10 cellular contexts compared by ENCODE assay signal in genomic region chr16:87235810-87236515, GRCh38.
DNase-seq lines count a peak whose midpoint lies in the region; TF ChIP-seq lines count a peak whose summit lies in the region.
"Had no signal": no experiment of that assay in that cellular context is flagged by ENCODE, and none has a peak within 500 bp of the region (broad histone marks: within the 10 kb centered on the region; RNA-seq: fewer than 3 reads in every experiment).

No MANE protein-coding gene starts in this region.

- no peaks in the 10 kb centered on the region for H3K27me3 ChIP-seq in osteoblast (ENCODE audit: insufficient read depth, low read length)

- H3K4me1 Mint-ChIP-seq in activated T-helper 2 cell treated with anti-CD3 and anti-CD28 coated beads, Interferon-gamma antibody, Interleukin-2, Interleukin-4, amounts not matched to agents 10 μg/mL and 5 μg/mL and 100 μg/mL, durations not matched to agents 14 hours and 24 hours and 36 hours (ENCODE audit: low read depth), result peaks cover 39% of the 10 kb centered on the region

- H3K79me2 ChIP-seq in osteoblast (ENCODE audit: insufficient read depth, low read length), result no peaks in the 10 kb centered on the region

- DNase-seq in KG1 (lab: John Stamatoyannopoulos, UW) (peak; percentile 43), osteoblast (ENCODE audit: insufficient read length, low spot score, missing footprints) (no peak), nucleus accumbens (lab: John Stamatoyannopoulos, UW) (no peak), NCI-H526 (lab: John Stamatoyannopoulos, UW) (no peak)
- DNase-seq in activated T-helper 2 cell treated with anti-CD3 and anti-CD28 coated beads, Interferon-gamma antibody, Interleukin-2, Interleukin-4, amounts not matched to agents 10 μg/mL and 5 μg/mL and 100 μg/mL, durations not matched to agents 14 hours and 24 hours and 36 hours (ENCODE audit: low spot score), result peak; percentile 32
- DNase-seq in stimulated activated CD4-positive, alpha-beta T cell treated with anti-CD3 and anti-CD28 coated beads, Interleukin-4, amount 100 ng/mL, for 1 hour, result no peak
- DNase-seq: amygdala, DMS153, NCI-H446 had no signal

- H3K27me3 Mint-ChIP-seq in activated T-helper 2 cell treated with anti-CD3 and anti-CD28 coated beads, Interferon-gamma antibody, Interleukin-2, Interleukin-4, amounts not matched to agents 10 μg/mL and 5 μg/mL and 100 μg/mL, durations not matched to agents 14 hours and 24 hours and 36 hours (ENCODE audit: low read depth), result no peaks in the 10 kb centered on the region

- no peak overlapping the region for H2AFZ ChIP-seq in osteoblast (ENCODE audit: low read length)

- no peaks in the 10 kb centered on the region for H3K36me3 ChIP-seq in osteoblast (ENCODE audit: insufficient read depth, low read length)

- no peak overlapping the region for H3K27ac Mint-ChIP-seq in activated T-helper 2 cell treated with anti-CD3 and anti-CD28 coated beads, Interferon-gamma antibody, Interleukin-2, Interleukin-4, amounts not matched to agents 10 μg/mL and 5 μg/mL and 100 μg/mL, durations not matched to agents 14 hours and 24 hours and 36 hours

- no peak overlapping the region for H3K4me2 ChIP-seq in osteoblast (ENCODE audit: insufficient read depth, low read length)

- H3K4me3 ChIP-seq in osteoblast (ENCODE audit: insufficient read depth, low read length), result no peak overlapping the region

- TF ChIP-seq CTCF in GM12873 (IDR thresholded peaks at IDR 0.05; ENCODE audit: insufficient read depth, low read depth, low read length, missing control alignments) (peak; percentile 3), osteoblast (IDR thresholded peaks at IDR 0.05; ENCODE audit: extremely low read depth, low read depth, low read length) (peak; percentile 11)

- no peaks in the 10 kb centered on the region for H3K36me3 Mint-ChIP-seq in activated T-helper 2 cell treated with anti-CD3 and anti-CD28 coated beads, Interferon-gamma antibody, Interleukin-2, Interleukin-4, amounts not matched to agents 10 μg/mL and 5 μg/mL and 100 μg/mL, durations not matched to agents 14 hours and 24 hours and 36 hours (ENCODE audit: low read depth)

- H3K4me3 Mint-ChIP-seq in activated T-helper 2 cell treated with anti-CD3 and anti-CD28 coated beads, Interferon-gamma antibody, Interleukin-2, Interleukin-4, amounts not matched to agents 10 μg/mL and 5 μg/mL and 100 μg/mL, durations not matched to agents 14 hours and 24 hours and 36 hours (ENCODE audit: low read depth), result peak overlapping the region; percentile 4

- no peak overlapping the region for H3K27ac ChIP-seq in osteoblast (ENCODE audit: low read depth, low read length)

- H4K20me1 ChIP-seq in osteoblast (ENCODE audit: insufficient read depth, low read length), result no peaks in the 10 kb centered on the region

- H3K4me1 ChIP-seq in osteoblast (ENCODE audit: insufficient read depth, low read length), result peaks cover 3% of the 10 kb centered on the region

- intact Hi-C loops in activated T-helper 2 cell treated with anti-CD3 and anti-CD28 coated beads, Interferon-gamma antibody, Interleukin-2, Interleukin-4, amounts not matched to agents 10 μg/mL and 5 μg/mL and 100 μg/mL, durations not matched to agents 14 hours and 24 hours and 36 hours (cut with micrococcal nuclease), result no loop called here

- H3K9me3 ChIP-seq in osteoblast (ENCODE audit: low read depth, low read length), result peaks cover 5% of the 10 kb centered on the region

- H3K9me3 Mint-ChIP-seq in activated T-helper 2 cell treated with anti-CD3 and anti-CD28 coated beads, Interferon-gamma antibody, Interleukin-2, Interleukin-4, amounts not matched to agents 10 μg/mL and 5 μg/mL and 100 μg/mL, durations not matched to agents 14 hours and 24 hours and 36 hours, result peaks cover 8% of the 10 kb centered on the region

Comparison
In these comparisons a context has a peak if more than half of its experiments do, and no peak if none do; other contexts are left out.
1. DNase-seq: peak in KG1 (single experiment) and activated T-helper 2 cell treated with anti-CD3 and anti-CD28 coated beads, Interferon-gamma antibody, Interleukin-2, Interleukin-4, amounts not matched to agents 10 μg/mL and 5 μg/mL and 100 μg/mL, durations not matched to agents 14 hours and 24 hours and 36 hours (single experiment); none in osteoblast (single experiment), nucleus accumbens (0 of 56), stimulated activated CD4-positive, alpha-beta T cell treated with anti-CD3 and anti-CD28 coated beads, Interleukin-4, amount 100 ng/mL, for 1 hour (single experiment) and NCI-H526 (0 of 2).